ENCODE assay signal across 27 cellular contexts in genomic region chr1:64523938-64524337, GRCh38. TPM values are rescaled to one million over a fixed set of nuclear protein-coding genes. Genes with fewer than 3 reads are reported as not detected.
"Had no signal": no experiment of that assay in that cellular context is flagged by ENCODE, and none has a peak within 500 bp of the region (broad histone marks: within the 10 kb centered on the region; RNA-seq: fewer than 3 reads in every experiment).

No MANE protein-coding gene starts in this region.

- H3K27me3 ChIP-seq: body of pancreas, cardiac muscle cell, foreskin keratinocyte, heart right ventricle, left lung, ovary, right lobe of liver, uterus had no signal

- ATAC-seq: body of pancreas; esophagus mucosa; foreskin keratinocyte; heart right ventricle; left lung; lower lobe of right lung; natural killer cell treated with Interleukin-12 subunit alpha and Interleukin-12 subunit beta and Interleukin-15 and Interleukin-18, amount 100 ng/mL, for 72 hours; right lobe of liver; stimulated activated naive CD8-positive, alpha-beta T cell treated with anti-CD3 and anti-CD28 coated beads, Interleukin-15, Interleukin-2, amounts not matched to agents 100 U/mL and 50 U/mL, for 24 hours had no signal

- H3K27me3 Mint-ChIP-seq: activated naive CD8-positive, alpha-beta T cell; progenitor cell of endocrine pancreas had no signal

- H3K4me3 ChIP-seq: body of pancreas, cardiac muscle cell, heart right ventricle, left lung, lower lobe of right lung, ovary, right lobe of liver, thoracic aorta, uterus had no signal

- H3K36me3 ChIP-seq: cardiac muscle cell, heart right ventricle, left lung, lower lobe of right lung, ovary, right lobe of liver, thoracic aorta, uterus had no signal

- H3K4me1 ChIP-seq: right lobe of liver had no signal

- H3K27ac Mint-ChIP-seq: activated naive CD8-positive, alpha-beta T cell; natural killer cell treated with Interleukin-12 subunit alpha and Interleukin-12 subunit beta and Interleukin-15 and Interleukin-18, amount 100 ng/mL, for 72 hours had no signal

- H3K4me3 Mint-ChIP-seq: activated naive CD8-positive, alpha-beta T cell; natural killer cell treated with Interleukin-12 subunit alpha and Interleukin-12 subunit beta and Interleukin-15 and Interleukin-18, amount 100 ng/mL, for 72 hours had no signal

- DNase-seq: activated CD4-positive, alpha-beta T cell treated with anti-CD3 and anti-CD28 coated beads for 4 hours; activated CD4-positive, alpha-beta T cell treated with anti-CD3 and anti-CD28 coated beads, Interleukin-2, amount 50 U/mL, for 48 hours; activated CD8-positive, alpha-beta memory T cell treated with anti-CD3 and anti-CD28 coated beads for 24 hours; activated effector memory CD4-positive, alpha-beta T cell treated with Interleukin-2 at 50 U/mL for 16 hours; activated naive CD4-positive, alpha-beta T cell treated with Interleukin-2 at 50 U/mL for 16 hours; anterior cingulate cortex; body of pancreas; cortex of kidney; foreskin keratinocyte; heart right ventricle; left lung; lower lobe of right lung; mesenchymal stem cell; ovary; right lobe of liver; stimulated activated CD4-positive, alpha-beta T cell treated with anti-CD3 and anti-CD28 coated beads, Interleukin-4, amount 100 ng/mL, for 1 hour; stimulated activated naive CD8-positive, alpha-beta T cell treated with anti-CD3 and anti-CD28 coated beads, Interleukin-15, Interleukin-2, amounts not matched to agents 100 U/mL and 50 U/mL, for 24 hours; trophoblast cell; uterus had no signal

- H3K9me3 ChIP-seq: body of pancreas, heart right ventricle, left lung, lower lobe of right lung, ovary, right lobe of liver, thoracic aorta, uterus had no signal

- H3K27ac ChIP-seq: body of pancreas, foreskin keratinocyte, heart right ventricle, left lung, lower lobe of right lung, right lobe of liver, thoracic aorta had no signal

- H3K36me3 Mint-ChIP-seq: activated naive CD8-positive, alpha-beta T cell; natural killer cell treated with Interleukin-12 subunit alpha and Interleukin-12 subunit beta and Interleukin-15 and Interleukin-18, amount 100 ng/mL, for 72 hours had no signal

- H3K9me3 Mint-ChIP-seq: natural killer cell treated with Interleukin-12 subunit alpha and Interleukin-12 subunit beta and Interleukin-15 and Interleukin-18, amount 100 ng/mL, for 72 hours had no signal

RNA-seq across cellular contexts. Expression of gene CACHD1, which starts 54.0 kb away (rescaled TPM):
- total RNA-seq: myocyte; T-helper 1 cell treated with Interleukin-12 subunit alpha and Interleukin-12 subunit beta and Interleukin-4 antibody, amounts not matched to agents 30 ng/mL and 1 ng/mL, for 36 hours had no signal
